Comparison of ENCODE assay signal across 14 cellular contexts in the genomic region with DNA sequence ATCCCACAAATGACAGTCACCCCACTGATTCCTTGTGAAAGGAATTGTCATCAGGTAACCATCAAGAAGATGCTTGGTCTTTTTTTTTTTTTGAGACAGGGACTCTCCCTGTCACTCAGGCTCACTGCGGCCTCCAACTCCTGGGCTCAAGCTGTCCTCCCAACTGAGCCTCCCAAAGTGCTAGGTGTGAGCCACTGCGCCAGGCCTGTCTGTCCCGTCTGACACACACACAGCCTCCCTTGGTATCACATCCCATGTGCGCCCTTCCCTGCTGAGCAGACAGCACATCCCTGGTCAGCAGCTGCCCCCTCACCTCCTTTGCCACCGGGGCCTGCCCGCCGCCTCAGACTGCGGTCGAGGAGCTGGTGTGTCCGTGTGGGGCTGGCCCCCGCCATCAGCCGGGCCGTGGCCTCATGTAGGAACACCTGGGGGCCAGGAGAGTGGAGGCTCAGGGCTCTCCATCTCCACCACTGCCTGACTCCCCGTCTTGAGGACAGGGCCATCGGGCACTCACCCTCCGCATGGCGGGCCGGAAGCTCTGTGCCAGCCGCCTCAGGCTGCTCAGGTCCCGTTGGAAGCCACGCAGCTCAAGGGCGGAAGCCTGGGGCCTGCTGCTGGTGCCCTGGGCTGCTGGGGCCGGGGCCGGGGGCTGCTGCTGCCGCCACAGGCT. TPM values are rescaled to one million over a fixed set of nuclear protein-coding genes. Genes with fewer than 3 reads are reported as not detected.
A peak's percentile ranks its signal among the peaks of the same experiment; 100 is the strongest.
DNase-seq lines count a peak whose midpoint lies in the region; ATAC-seq and TF ChIP-seq lines count a peak whose summit lies in the region.
"Had no signal": no experiment of that assay in that cellular context is flagged by ENCODE, and none has a peak within 500 bp of the region (broad histone marks: within the 10 kb centered on the region; RNA-seq: fewer than 3 reads in every experiment).

No MANE protein-coding gene starts in this region.

- H3K79me2 ChIP-seq in HCT116 (ENCODE audit: insufficient read depth, low read length), result peaks cover 20% of the 10 kb centered on the region; the same call in 1 of the 2 replicates

- no peak for DNase-seq in HCT116 (ENCODE audit: low read depth, low spot score)
- DNase-seq in cerebellar cortex (ENCODE audit: low spot score), result peak; percentile 38
- DNase-seq in neuronal stem cell (ENCODE audit: low spot score), result no peak
- no peak for DNase-seq in NCI-H748 treated with DMSO at 0.1 percent for 48 hours (lab: John Stamatoyannopoulos, UW)
- DNase-seq in Kasumi-1 (lab: John Stamatoyannopoulos, UW), result no peak
- no peak for DNase-seq in NCI-H2081 treated with DMSO at 0.1 percent for 48 hours (lab: John Stamatoyannopoulos, UW)
- DNase-seq: activated CD4-positive, CD25-positive, alpha-beta regulatory T cell; activated naive CD4-positive, alpha-beta T cell treated with anti-CD3 and anti-CD28 coated beads for 36 hours; AML-193; heart right ventricle; NCI-H187; Right ventricle myocardium superior had no signal

- CTCF ChIA-PET in HCT116 (lab: Charles Lee), result interaction anchor here (1.3 to 1.7 kb wide), 3 partner anchors 7 to 48 kb away, joined by 3 to 4 read pairs (median 3); no protein-coding TSS in a partner anchor

- H3K18ac ChIP-seq in neuronal stem cell (ENCODE audit: low read length), result peak overlapping the region; percentile 23

- ATAC-seq in HCT116, result no peak

- no peak overlapping the region for H2AK5ac ChIP-seq in neuronal stem cell (ENCODE audit: low read depth, low read length)

- peak overlapping the region; percentile 86 for H3K27ac ChIP-seq in C4-2B
- peak overlapping the region; percentile 54; the same call in 1 of the 2 replicates for H3K27ac ChIP-seq in HCT116 (ENCODE audit: low read depth, low read length)
- H3K27ac ChIP-seq in neuronal stem cell (replicated peaks; ENCODE audit: low read length), result no peak overlapping the region

- peaks cover 6% of the 10 kb centered on the region for H3K79me1 ChIP-seq in neuronal stem cell (ENCODE audit: low read depth, low read length)

- POLR2A ChIA-PET in HCT116 (lab: Charles Lee), result interaction anchor here (1.2 to 1.7 kb wide), 2 partner anchors 23 to 105 kb away, joined by 3 to 6 read pairs; no protein-coding TSS in a partner anchor

- no peak overlapping the region for H3K4ac ChIP-seq in neuronal stem cell (ENCODE audit: low read length)

- H2BK12ac ChIP-seq in neuronal stem cell (ENCODE audit: low read length), result no peak overlapping the region

- H3K4me3 ChIP-seq in HCT116 (replicated peaks in 1 of 2; ENCODE audit: low read depth in 1 of 2, low read length in 2 of 2) (no peak overlapping the region), neuronal stem cell (ENCODE audit: low read length in 2 of 2) (no peak overlapping the region)
- H3K4me3 ChIP-seq: heart right ventricle, right atrium auricular region had no signal

- H2BK120ac ChIP-seq in neuronal stem cell (ENCODE audit: low read depth, low read length), result no peak overlapping the region

- no CpG with 5 or more reads among the region's 25 CpGs for WGBS in neuronal stem cell (ENCODE audit: extremely low coverage in 2 of 2, insufficient read length in 2 of 2, insufficient replicate concordance in 1 of 2), 2 donors

- intact Hi-C loops in HCT116 (cut with micrococcal nuclease), result loop anchor here (2.0 to 5.0 kb wide), 2 partner anchors 48 to 219 kb away; no protein-coding TSS in a partner anchor

- RAD21 ChIA-PET in HCT116 (lab: Charles Lee; ENCODE audit: low non-redundant PET in 1 of 2, low total read pairs in 2 of 2, uncharacterized antibody in 2 of 2, unreplicated experiment in 2 of 2), result interaction anchor here in 1 of 2 experiments (1.0 kb wide), 1 partner anchor 106 kb away, joined by 3 read pairs; no protein-coding TSS in a partner anchor

- H3K9ac ChIP-seq in HCT116 (ENCODE audit: low read length) (no peak overlapping the region), neuronal stem cell (ENCODE audit: low read depth, low read length, poor library complexity) (no peak overlapping the region)

- H2BK5ac ChIP-seq in neuronal stem cell (ENCODE audit: low read length), result no peak overlapping the region

- H3K27me3 ChIP-seq in HCT116 (ENCODE audit: insufficient read depth, low read length) (no peaks in the 10 kb centered on the region), neuronal stem cell (ENCODE audit: control insufficient read depth in 3 of 3, insufficient read depth in 3 of 3, low read depth in 1 of 3, low read length in 3 of 3) (no peaks in the 10 kb centered on the region)
- H3K27me3 ChIP-seq: heart right ventricle, right atrium auricular region had no signal

- H3K4me2 ChIP-seq in HCT116 (ENCODE audit: low read length) (no peak overlapping the region), neuronal stem cell (ENCODE audit: insufficient read depth, low read length, poor library complexity, severe bottlenecking) (no peak overlapping the region)

- H2AFZ ChIP-seq in HCT116 (ENCODE audit: low read depth, low read length, poor library complexity, severe bottlenecking) (no peak overlapping the region), neuronal stem cell (ENCODE audit: low read length) (no peak overlapping the region)

- no peaks in the 10 kb centered on the region for H4K20me1 ChIP-seq in HCT116 (ENCODE audit: insufficient read depth)

- H3K9me3 ChIP-seq in HCT116 (ENCODE audit: control insufficient read depth in 1 of 2, insufficient read depth in 1 of 2, low read depth in 1 of 2, low read length in 2 of 2) (no peaks in the 10 kb centered on the region), neuronal stem cell (replicated peaks in 1 of 2; ENCODE audit: control insufficient read depth in 2 of 2, insufficient read depth in 1 of 2, low read depth in 1 of 2, low read length in 2 of 2) (no peaks in the 10 kb centered on the region)
- H3K9me3 ChIP-seq: heart right ventricle, right atrium auricular region had no signal

- H3K23ac ChIP-seq in neuronal stem cell (ENCODE audit: low read depth, low read length, poor library complexity), result peak overlapping the region; percentile 75

- no peak for TF ChIP-seq POLR2A in HCT116 (IDR thresholded peaks at IDR 0.05; ENCODE audit: borderline replicate concordance, extremely low read depth, insufficient read depth, insufficient read length)

- H3K36me3 ChIP-seq in HCT116 (ENCODE audit: control insufficient read depth in 1 of 2, insufficient read depth in 2 of 2, low read length in 2 of 2) (peaks cover 20 to 56% of the 10 kb centered on the region in 2 experiments), neuronal stem cell (replicated peaks in 1 of 2; ENCODE audit: control insufficient read depth in 2 of 2, insufficient read depth in 2 of 2, low read length in 2 of 2) (peaks cover 53 to 66% of the 10 kb centered on the region in 2 donors)

- no peak overlapping the region for H4K91ac ChIP-seq in neuronal stem cell (ENCODE audit: low read depth, low read length, poor library complexity)

- no TSS peak for BruUV-seq in HCT116 (replicated peaks; lab: Mats Ljungman, UMichigan)

- no peak overlapping the region for H4K8ac ChIP-seq in neuronal stem cell (ENCODE audit: low read depth, low read length)

- no peak overlapping the region for H2BK15ac ChIP-seq in neuronal stem cell (ENCODE audit: low read length)

- H3K14ac ChIP-seq in neuronal stem cell (ENCODE audit: low read length), result peak overlapping the region; percentile 77

- TF ChIP-seq CTCF in C4-2B (conservative IDR thresholded peaks at IDR 0.05), result no peak
- no peak for TF ChIP-seq CTCF in HCT116 (IDR thresholded peaks at IDR 0.05 in 2 of 3, conservative IDR thresholded peaks at IDR 0.05 in 1 of 3; ENCODE audit: borderline replicate concordance in 1 of 3, insufficient read depth in 1 of 3, low read depth in 2 of 3, low read length in 2 of 3)

- TF ChIP-seq RAD21 in HCT116 (IDR thresholded peaks at IDR 0.05; ENCODE audit: low read depth), result no peak

- H3K9me2 ChIP-seq in HCT116 (ENCODE audit: insufficient read depth), result no peaks in the 10 kb centered on the region

- H3K4me1 ChIP-seq in HCT116 (ENCODE audit: control insufficient read depth in 1 of 2, insufficient read depth in 2 of 2, low read length in 2 of 2), result peaks cover 9 to 24% of the 10 kb centered on the region in 2 experiments
- H3K4me1 ChIP-seq in neuronal stem cell (ENCODE audit: control insufficient read depth in 2 of 2, insufficient read depth in 1 of 2, low read depth in 1 of 2, low read length in 2 of 2), result peaks cover 22 to 29% of the 10 kb centered on the region in 2 donors

TF ChIP-seq in HCT116, 20 proteins besides CTCF, POLR2A, EP300 and RAD21 (continues in another document):
- TF ChIP-seq YY1 (IDR thresholded peaks at IDR 0.05; ENCODE audit: extremely low read depth, insufficient replicate concordance, low read depth, low read length), result no peak
- TF ChIP-seq EZH2phosphoT487 (IDR thresholded peaks at IDR 0.05; ENCODE audit: borderline replicate concordance), result no peak
- TF ChIP-seq ZNF274 (IDR thresholded peaks at IDR 0.05; ENCODE audit: low read depth, low read length), result no peak
- TF ChIP-seq ZFX (IDR thresholded peaks at IDR 0.05), result no peak
- TF ChIP-seq SRF (IDR thresholded peaks at IDR 0.05; ENCODE audit: low read depth), result no peak
- TF ChIP-seq EGR1 (IDR thresholded peaks at IDR 0.05; ENCODE audit: low read depth), result no peak
- no peak for TF ChIP-seq EZH2 (IDR thresholded peaks at IDR 0.05)
- no peak for TF ChIP-seq CBX3 (IDR thresholded peaks at IDR 0.05; ENCODE audit: low read depth)
- no peak for TF ChIP-seq ATF3 (IDR thresholded peaks at IDR 0.05)
- no peak for TF ChIP-seq POLR2AphosphoS5 (IDR thresholded peaks at IDR 0.05; ENCODE audit: low read depth, low read length)
- TF ChIP-seq TCF7L2 (IDR thresholded peaks at IDR 0.05; ENCODE audit: borderline replicate concordance, extremely low read depth, insufficient read depth, insufficient read length), result no peak
- TF ChIP-seq JUND (IDR thresholded peaks at IDR 0.05), result no peak

RNA-seq across cellular contexts. Expression of gene SREBF1, which starts 23.6 kb away (rescaled TPM):
- 298 TPM for total RNA-seq in HCT116 (2021; ENCODE audit: unreplicated experiment)
- polyA plus RNA-seq in HCT116 (2012), result 252 and 301 TPM in 2 replicates
- 57.8 TPM for polyA plus RNA-seq in neuronal stem cell (2013, experiment 1 of 2)
- polyA plus RNA-seq in neuronal stem cell (2013, experiment 2 of 2), result 61.7 TPM
